ENCODE assay signal across 1 cellular context in the genomic region with DNA sequence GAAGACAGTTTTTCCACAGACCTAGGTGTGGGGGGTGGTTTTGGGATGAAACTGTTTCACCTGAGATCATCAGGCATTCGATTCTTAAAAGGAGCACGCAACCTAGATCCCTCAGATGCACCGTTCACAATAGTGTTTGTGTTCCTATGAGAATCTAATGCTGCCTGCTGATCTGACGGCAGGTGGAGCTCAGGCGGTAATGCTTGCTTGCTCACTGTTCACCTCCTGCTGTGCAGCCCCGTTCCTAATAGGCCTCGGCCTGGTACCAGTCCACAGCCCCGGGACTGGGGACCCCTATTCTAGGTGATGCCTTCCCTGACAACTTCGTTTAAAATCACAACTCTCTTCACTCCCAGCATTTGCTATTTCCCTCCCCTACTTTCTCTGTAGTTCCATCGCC.
TF ChIP-seq lines count a peak whose summit lies in the region.

No MANE protein-coding gene starts in this region.

TF ChIP-seq in WTC11, 78 proteins besides CTCF, POLR2A, EP300 and RAD21 (continued from another document):
- TF ChIP-seq, protein P1, sequence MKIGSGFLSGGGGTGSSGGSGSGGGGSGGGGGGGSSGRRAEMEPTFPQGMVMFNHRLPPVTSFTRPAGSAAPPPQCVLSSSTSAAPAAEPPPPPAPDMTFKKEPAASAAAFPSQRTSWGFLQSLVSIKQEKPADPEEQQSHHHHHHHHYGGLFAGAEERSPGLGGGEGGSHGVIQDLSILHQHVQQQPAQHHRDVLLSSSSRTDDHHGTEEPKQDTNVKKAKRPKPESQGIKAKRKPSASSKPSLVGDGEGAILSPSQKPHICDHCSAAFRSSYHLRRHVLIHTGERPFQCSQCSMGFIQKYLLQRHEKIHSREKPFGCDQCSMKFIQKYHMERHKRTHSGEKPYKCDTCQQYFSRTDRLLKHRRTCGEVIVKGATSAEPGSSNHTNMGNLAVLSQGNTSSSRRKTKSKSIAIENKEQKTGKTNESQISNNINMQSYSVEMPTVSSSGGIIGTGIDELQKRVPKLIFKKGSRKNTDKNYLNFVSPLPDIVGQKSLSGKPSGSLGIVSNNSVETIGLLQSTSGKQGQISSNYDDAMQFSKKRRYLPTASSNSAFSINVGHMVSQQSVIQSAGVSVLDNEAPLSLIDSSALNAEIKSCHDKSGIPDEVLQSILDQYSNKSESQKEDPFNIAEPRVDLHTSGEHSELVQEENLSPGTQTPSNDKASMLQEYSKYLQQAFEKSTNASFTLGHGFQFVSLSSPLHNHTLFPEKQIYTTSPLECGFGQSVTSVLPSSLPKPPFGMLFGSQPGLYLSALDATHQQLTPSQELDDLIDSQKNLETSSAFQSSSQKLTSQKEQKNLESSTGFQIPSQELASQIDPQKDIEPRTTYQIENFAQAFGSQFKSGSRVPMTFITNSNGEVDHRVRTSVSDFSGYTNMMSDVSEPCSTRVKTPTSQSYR (CRISPR knock-in tag; IDR thresholded peaks at IDR 0.05), result no peak
- TF ChIP-seq ZNF416 (CRISPR knock-in tag; IDR thresholded peaks at IDR 0.05), result no peak
- no peak for TF ChIP-seq TEAD4 (CRISPR knock-in tag; IDR thresholded peaks at IDR 0.05)
- TF ChIP-seq TP53 (CRISPR knock-in tag; IDR thresholded peaks at IDR 0.05), result no peak
- TF ChIP-seq OVOL2 (CRISPR knock-in tag; IDR thresholded peaks at IDR 0.05; ENCODE audit: borderline replicate concordance), result no peak
- TF ChIP-seq, protein P2, sequence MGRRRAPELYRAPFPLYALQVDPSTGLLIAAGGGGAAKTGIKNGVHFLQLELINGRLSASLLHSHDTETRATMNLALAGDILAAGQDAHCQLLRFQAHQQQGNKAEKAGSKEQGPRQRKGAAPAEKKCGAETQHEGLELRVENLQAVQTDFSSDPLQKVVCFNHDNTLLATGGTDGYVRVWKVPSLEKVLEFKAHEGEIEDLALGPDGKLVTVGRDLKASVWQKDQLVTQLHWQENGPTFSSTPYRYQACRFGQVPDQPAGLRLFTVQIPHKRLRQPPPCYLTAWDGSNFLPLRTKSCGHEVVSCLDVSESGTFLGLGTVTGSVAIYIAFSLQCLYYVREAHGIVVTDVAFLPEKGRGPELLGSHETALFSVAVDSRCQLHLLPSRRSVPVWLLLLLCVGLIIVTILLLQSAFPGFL (CRISPR knock-in tag; IDR thresholded peaks at IDR 0.05; ENCODE audit: borderline replicate concordance), result no peak
- TF ChIP-seq, protein P3, sequence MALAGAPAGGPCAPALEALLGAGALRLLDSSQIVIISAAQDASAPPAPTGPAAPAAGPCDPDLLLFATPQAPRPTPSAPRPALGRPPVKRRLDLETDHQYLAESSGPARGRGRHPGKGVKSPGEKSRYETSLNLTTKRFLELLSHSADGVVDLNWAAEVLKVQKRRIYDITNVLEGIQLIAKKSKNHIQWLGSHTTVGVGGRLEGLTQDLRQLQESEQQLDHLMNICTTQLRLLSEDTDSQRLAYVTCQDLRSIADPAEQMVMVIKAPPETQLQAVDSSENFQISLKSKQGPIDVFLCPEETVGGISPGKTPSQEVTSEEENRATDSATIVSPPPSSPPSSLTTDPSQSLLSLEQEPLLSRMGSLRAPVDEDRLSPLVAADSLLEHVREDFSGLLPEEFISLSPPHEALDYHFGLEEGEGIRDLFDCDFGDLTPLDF (CRISPR knock-in tag; IDR thresholded peaks at IDR 0.05), result no peak
- TF ChIP-seq, protein P4, sequence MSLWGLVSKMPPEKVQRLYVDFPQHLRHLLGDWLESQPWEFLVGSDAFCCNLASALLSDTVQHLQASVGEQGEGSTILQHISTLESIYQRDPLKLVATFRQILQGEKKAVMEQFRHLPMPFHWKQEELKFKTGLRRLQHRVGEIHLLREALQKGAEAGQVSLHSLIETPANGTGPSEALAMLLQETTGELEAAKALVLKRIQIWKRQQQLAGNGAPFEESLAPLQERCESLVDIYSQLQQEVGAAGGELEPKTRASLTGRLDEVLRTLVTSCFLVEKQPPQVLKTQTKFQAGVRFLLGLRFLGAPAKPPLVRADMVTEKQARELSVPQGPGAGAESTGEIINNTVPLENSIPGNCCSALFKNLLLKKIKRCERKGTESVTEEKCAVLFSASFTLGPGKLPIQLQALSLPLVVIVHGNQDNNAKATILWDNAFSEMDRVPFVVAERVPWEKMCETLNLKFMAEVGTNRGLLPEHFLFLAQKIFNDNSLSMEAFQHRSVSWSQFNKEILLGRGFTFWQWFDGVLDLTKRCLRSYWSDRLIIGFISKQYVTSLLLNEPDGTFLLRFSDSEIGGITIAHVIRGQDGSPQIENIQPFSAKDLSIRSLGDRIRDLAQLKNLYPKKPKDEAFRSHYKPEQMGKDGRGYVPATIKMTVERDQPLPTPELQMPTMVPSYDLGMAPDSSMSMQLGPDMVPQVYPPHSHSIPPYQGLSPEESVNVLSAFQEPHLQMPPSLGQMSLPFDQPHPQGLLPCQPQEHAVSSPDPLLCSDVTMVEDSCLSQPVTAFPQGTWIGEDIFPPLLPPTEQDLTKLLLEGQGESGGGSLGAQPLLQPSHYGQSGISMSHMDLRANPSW (CRISPR knock-in tag; conservative IDR thresholded peaks at IDR 0.05; ENCODE audit: low read depth), result no peak
- no peak for TF ChIP-seq FOXK1 (CRISPR knock-in tag; IDR thresholded peaks at IDR 0.05)
- TF ChIP-seq, protein P5, sequence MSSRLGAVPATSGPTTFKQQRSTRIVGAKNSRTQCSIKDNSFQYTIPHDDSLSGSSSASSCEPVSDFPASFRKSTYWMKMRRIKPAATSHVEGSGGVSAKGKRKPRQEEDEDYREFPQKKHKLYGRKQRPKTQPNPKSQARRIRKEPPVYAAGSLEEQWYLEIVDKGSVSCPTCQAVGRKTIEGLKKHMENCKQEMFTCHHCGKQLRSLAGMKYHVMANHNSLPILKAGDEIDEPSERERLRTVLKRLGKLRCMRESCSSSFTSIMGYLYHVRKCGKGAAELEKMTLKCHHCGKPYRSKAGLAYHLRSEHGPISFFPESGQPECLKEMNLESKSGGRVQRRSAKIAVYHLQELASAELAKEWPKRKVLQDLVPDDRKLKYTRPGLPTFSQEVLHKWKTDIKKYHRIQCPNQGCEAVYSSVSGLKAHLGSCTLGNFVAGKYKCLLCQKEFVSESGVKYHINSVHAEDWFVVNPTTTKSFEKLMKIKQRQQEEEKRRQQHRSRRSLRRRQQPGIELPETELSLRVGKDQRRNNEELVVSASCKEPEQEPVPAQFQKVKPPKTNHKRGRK (CRISPR knock-in tag; IDR thresholded peaks at IDR 0.05; ENCODE audit: borderline replicate concordance), result no peak
